ENCODE assay signal across 33 cellular contexts in genomic region chr1:93746423-93746822, GRCh38.
"Had no signal": no experiment of that assay in that cellular context is flagged by ENCODE, and none has a peak within 500 bp of the region (broad histone marks: within the 10 kb centered on the region; RNA-seq: fewer than 3 reads in every experiment).

No MANE protein-coding gene starts in this region.

- H3K4me3 Mint-ChIP-seq: activated CD4-positive, alpha-beta memory T cell treated with anti-CD3 and anti-CD28 coated beads for 36 hours; activated CD4-positive, alpha-beta T cell treated with anti-CD3 and anti-CD28 coated beads for 36 hours; activated CD4-positive, alpha-beta T cell treated with anti-CD3 and anti-CD28 coated beads, Interleukin-2, amount 10 ng/mL, durations not matched to agents 24 days and 14 days; activated CD8-positive, alpha-beta memory T cell treated with anti-CD3 and anti-CD28 coated beads, Interleukin-2, amount 10 ng/mL, durations not matched to agents 7 days and 5 days; activated CD8-positive, alpha-beta T cell treated with anti-CD3 and anti-CD28 coated beads, Interleukin-2, amount 10 ng/mL, durations not matched to agents 7 days and 5 days; activated naive CD4-positive, alpha-beta T cell treated with anti-CD3 and anti-CD28 coated beads, Interleukin-2, amount 10 ng/mL, durations not matched to agents 7 days and 5 days; activated naive CD8-positive, alpha-beta T cell; activated T-cell treated with anti-CD3 and anti-CD28 coated beads, Interleukin-2, amount 50 U/mL, for 24 hours; activated T-cell treated with anti-CD3 and anti-CD28 coated beads, Interleukin-2, amount 50 U/mL, for 72 hours; central memory CD8-positive, alpha-beta T cell; T-helper 17 cell; T-helper 2 cell treated with Interferon-gamma antibody and Interleukin-4, amounts not matched to agents 5 μg/mL and 100 μg/mL, for 36 hours had no signal

- H3K27ac Mint-ChIP-seq: activated CD4-positive, alpha-beta memory T cell treated with anti-CD3 and anti-CD28 coated beads for 36 hours; activated CD4-positive, alpha-beta T cell treated with anti-CD3 and anti-CD28 coated beads for 36 hours; activated CD4-positive, alpha-beta T cell treated with anti-CD3 and anti-CD28 coated beads, Interleukin-2, amount 10 ng/mL, durations not matched to agents 24 days and 14 days; activated CD8-positive, alpha-beta memory T cell treated with anti-CD3 and anti-CD28 coated beads, Interleukin-2, amount 10 ng/mL, durations not matched to agents 7 days and 5 days; activated CD8-positive, alpha-beta T cell treated with anti-CD3 and anti-CD28 coated beads, Interleukin-2, amount 10 ng/mL, durations not matched to agents 7 days and 5 days; activated naive CD4-positive, alpha-beta T cell treated with anti-CD3 and anti-CD28 coated beads, Interleukin-2, amount 10 ng/mL, durations not matched to agents 7 days and 5 days; activated naive CD8-positive, alpha-beta T cell; activated T-cell treated with anti-CD3 and anti-CD28 coated beads, Interleukin-2, amount 50 U/mL, for 24 hours; activated T-cell treated with anti-CD3 and anti-CD28 coated beads, Interleukin-2, amount 50 U/mL, for 72 hours; T-helper 17 cell; T-helper 2 cell treated with Interferon-gamma antibody and Interleukin-4, amounts not matched to agents 5 μg/mL and 100 μg/mL, for 36 hours had no signal

- H3K27ac ChIP-seq: brain microvascular endothelial cell, gastrocnemius medialis, heart left ventricle had no signal

- DNase-seq: activated CD4-positive, alpha-beta memory T cell treated with anti-CD3 and anti-CD28 coated beads for 36 hours; activated CD4-positive, alpha-beta T cell treated with anti-CD3 and anti-CD28 coated beads for 36 hours; activated CD4-positive, alpha-beta T cell treated with anti-CD3 and anti-CD28 coated beads, Interleukin-2, amount 10 ng/mL, durations not matched to agents 24 days and 14 days; activated CD4-positive, CD25-positive, alpha-beta regulatory T cell; activated CD4-positive, CD25-positive, alpha-beta regulatory T cell treated with anti-CD3 and anti-CD28 coated beads, Interleukin-2, amount 50 U/mL, for 72 hours; activated CD8-positive, alpha-beta memory T cell treated with anti-CD3 and anti-CD28 coated beads, Interleukin-2, amount 10 ng/mL, durations not matched to agents 7 days and 5 days; activated CD8-positive, alpha-beta memory T cell treated with anti-CD3 and anti-CD28 coated beads, Interleukin-2, amount 50 U/mL, for 48 hours; activated CD8-positive, alpha-beta T cell treated with anti-CD3 and anti-CD28 coated beads, Interleukin-2, amount 10 ng/mL, durations not matched to agents 7 days and 5 days; activated gamma-delta T cell; activated naive CD4-positive, alpha-beta T cell; activated naive CD4-positive, alpha-beta T cell treated with anti-CD3 and anti-CD28 coated beads, Interleukin-2, amount 10 ng/mL, durations not matched to agents 7 days and 5 days; activated T-cell treated with anti-CD3 and anti-CD28 coated beads for 4 hours; activated T-cell treated with anti-CD3 and anti-CD28 coated beads, Interleukin-2, amount 50 U/mL, for 24 hours; activated T-cell treated with anti-CD3 and anti-CD28 coated beads, Interleukin-2, amount 50 U/mL, for 72 hours; amniotic stem cell; anterior cingulate cortex; brain microvascular endothelial cell; cortex of kidney; effector CD8-positive, alpha-beta T cell; foreskin fibroblast; gastrocnemius medialis; glutamatergic neuron; heart left ventricle; T-helper 1 cell; T-helper 17 cell had no signal

- H3K36me3 ChIP-seq: brain microvascular endothelial cell, gastrocnemius medialis, heart left ventricle had no signal

- H3K4me3 ChIP-seq: gastrocnemius medialis, heart left ventricle had no signal

- H3K9me3 ChIP-seq: gastrocnemius medialis had no signal

- ATAC-seq: activated CD4-positive, alpha-beta T cell treated with anti-CD3 and anti-CD28 coated beads for 36 hours; activated CD8-positive, alpha-beta memory T cell treated with anti-CD3 and anti-CD28 coated beads, Interleukin-2, amount 10 ng/mL, durations not matched to agents 7 days and 5 days; activated CD8-positive, alpha-beta T cell treated with anti-CD3 and anti-CD28 coated beads, Interleukin-2, amount 10 ng/mL, durations not matched to agents 7 days and 5 days; activated T-cell treated with anti-CD3 and anti-CD28 coated beads, Interleukin-2, amount 50 U/mL, for 72 hours; gastrocnemius medialis; heart left ventricle; T-helper 17 cell had no signal

- FAIRE-seq: astrocyte, bronchial epithelial cell, colon, endometrium, endothelial cell of umbilical vein had no signal

- H3K36me3 Mint-ChIP-seq: activated CD4-positive, alpha-beta memory T cell treated with anti-CD3 and anti-CD28 coated beads for 36 hours; activated naive CD4-positive, alpha-beta T cell treated with anti-CD3 and anti-CD28 coated beads, Interleukin-2, amount 10 ng/mL, durations not matched to agents 7 days and 5 days had no signal

- H3K27me3 ChIP-seq: brain microvascular endothelial cell, gastrocnemius medialis had no signal
